8 cellular contexts compared by ENCODE assay signal in genomic region chr7:77275663-77276062, GRCh38.
DNase-seq lines count a peak whose midpoint lies in the region; ATAC-seq, FAIRE-seq and TF ChIP-seq lines count a peak whose summit lies in the region.
"Not testable (repeated sequence)": the region's sequence is repeated elsewhere in the genome, so short reads cannot be mapped to it uniquely, and the experiment has no call there.

No MANE protein-coding gene starts in this region.

- not testable (repeated sequence) for H3K4me1 Mint-ChIP-seq in astrocyte (ENCODE audit: low read depth, unreplicated experiment); effector memory CD8-positive, alpha-beta T cell (ENCODE audit: low read depth in 2 of 2)

- H3K9me3 Mint-ChIP-seq in astrocyte (ENCODE audit: unreplicated experiment); effector memory CD8-positive, alpha-beta T cell: not testable (repeated sequence)

- TF ChIP-seq CTCF in AG09309 (IDR thresholded peaks at IDR 0.05; ENCODE audit: control insufficient read depth, insufficient read depth, low read depth, low read length, missing control alignments); astrocyte (IDR thresholded peaks at IDR 0.05; ENCODE audit: insufficient read depth, low read depth, low read length); fibroblast of villous mesenchyme (IDR thresholded peaks at IDR 0.05; ENCODE audit: insufficient read depth, low read depth, low read length); liver (IDR thresholded peaks at IDR 0.05; ENCODE audit: low read depth, low read length, missing input control); tibial artery (IDR thresholded peaks at IDR 0.05): not testable (repeated sequence)

- H3K4me1 ChIP-seq in GM23248 (ENCODE audit: insufficient read depth); astrocyte (ENCODE audit: insufficient read depth, low read length); liver (ENCODE audit: control insufficient read depth in 4 of 4, insufficient read depth in 4 of 4, low read length in 3 of 4): not testable (repeated sequence)
- H3K4me1 ChIP-seq in tibial artery: peaks cover 0 to 23% (median 5%) of the 10 kb centered on the region in 4 donors

- WGBS in GM23248 (ENCODE audit: low coverage in 1 of 2, low lambda C conversion rate in 2 of 2, missing lambda C conversion rate in 2 of 2), 2 experiments: 84 to 93% methylated on average over 2 of the region's 2 CpGs
- WGBS in liver: 72% methylated on average over 2 of the region's 2 CpGs

- H3K36me3 ChIP-seq in GM23248 (ENCODE audit: low read depth); astrocyte (ENCODE audit: insufficient read depth, low read length); liver (ENCODE audit: control insufficient read depth in 4 of 4, insufficient read depth in 3 of 4, low read depth in 1 of 4, low read length in 3 of 4); tibial artery: not testable (repeated sequence)

- not testable (repeated sequence) for TF ChIP-seq RAD21 in liver (IDR thresholded peaks at IDR 0.05)

- not testable (repeated sequence) for H3K4me3 ChIP-seq in AG09309 (ENCODE audit: control insufficient read depth, low read depth, low read length); GM23248; astrocyte (ENCODE audit: insufficient read depth, low read depth, low read length); fibroblast of villous mesenchyme (ENCODE audit: low read depth, low read length); liver (ENCODE audit: low read depth in 1 of 3, low read length in 3 of 3); tibial artery

- DNase-seq in AG09309 (ENCODE audit: low read depth) (peak; percentile 25), GM23248 (peak; percentile 15), M059J (ENCODE audit: low read depth) (peak; percentile 84), astrocyte (ENCODE audit: low read depth) (peak; percentile 25), fibroblast of villous mesenchyme (ENCODE audit: low read depth) (peak; percentile 78)
- not testable (repeated sequence) for DNase-seq in effector memory CD8-positive, alpha-beta T cell; tibial artery

- not testable (repeated sequence) for H3K27me3 ChIP-seq in GM23248 (replicated peaks; ENCODE audit: insufficient read depth); astrocyte (ENCODE audit: insufficient read depth, low read length); liver (ENCODE audit: control insufficient read depth in 4 of 4, insufficient read depth in 4 of 4, low read length in 3 of 4); tibial artery

- H3K36me3 Mint-ChIP-seq in astrocyte (ENCODE audit: low read depth, unreplicated experiment); effector memory CD8-positive, alpha-beta T cell (ENCODE audit: insufficient read depth): not testable (repeated sequence)

- intact Hi-C loops in tibial artery (cut with DNase I; ENCODE audit: low total_unique reads): not testable (repeated sequence)

- H4K20me1 ChIP-seq in GM23248 (ENCODE audit: insufficient read depth); astrocyte (ENCODE audit: insufficient read depth, low read length): not testable (repeated sequence)

- H3K4me2 ChIP-seq in GM23248 (ENCODE audit: unreplicated experiment); astrocyte (ENCODE audit: low read length): not testable (repeated sequence)

- H3F3A ChIP-seq in GM23248 (ENCODE audit: insufficient read depth): not testable (repeated sequence)

- peak; percentile 21 for ATAC-seq in effector memory CD8-positive, alpha-beta T cell (replicated peaks)

- not testable (repeated sequence) for H3K9me3 ChIP-seq in GM23248 (ENCODE audit: low read depth); astrocyte (ENCODE audit: insufficient read depth, low read depth, low read length); liver (ENCODE audit: control insufficient read depth in 4 of 4, low read length in 3 of 4); tibial artery

- not testable (repeated sequence) for H3K27ac ChIP-seq in GM23248; astrocyte (ENCODE audit: low read depth, low read length); liver (ENCODE audit: low read depth in 1 of 2, low read length in 2 of 2)
- H3K27ac ChIP-seq in tibial artery: peak overlapping the region; percentile 22 to 42

- H3K27ac Mint-ChIP-seq in astrocyte (ENCODE audit: unreplicated experiment); effector memory CD8-positive, alpha-beta T cell: not testable (repeated sequence)

- in situ Hi-C loops in GM23248 (cut with MboI): not testable (repeated sequence)

- H3K4me3 Mint-ChIP-seq in astrocyte (ENCODE audit: unreplicated experiment): not testable (repeated sequence)
- peak overlapping the region in 1 of 2 donors; percentile 9 for H3K4me3 Mint-ChIP-seq in effector memory CD8-positive, alpha-beta T cell

- H3K9me2 ChIP-seq in GM23248 (ENCODE audit: insufficient read depth): not testable (repeated sequence)

- FAIRE-seq in astrocyte (lab: Jason Lieb, UNC): not testable (repeated sequence)

- not testable (repeated sequence) for H3K27me3 Mint-ChIP-seq in astrocyte (ENCODE audit: low read depth, unreplicated experiment); effector memory CD8-positive, alpha-beta T cell

- not testable (repeated sequence) for H2AFZ ChIP-seq in GM23248; astrocyte (ENCODE audit: low read depth, low read length)

- H3K9ac ChIP-seq in GM23248; astrocyte (ENCODE audit: low read length); liver (ENCODE audit: low read depth in 1 of 2, low read length in 2 of 2): not testable (repeated sequence)

- not testable (repeated sequence) for H3K79me2 ChIP-seq in GM23248 (ENCODE audit: insufficient read depth); astrocyte (ENCODE audit: insufficient read depth, low read length)

TF ChIP-seq in liver, 16 proteins besides CTCF, POLR2A, EP300 and RAD21:
- TF ChIP-seq JUND (IDR thresholded peaks at IDR 0.05): peak; percentile 86 to 92
- TF ChIP-seq NR2F2 (IDR thresholded peaks at IDR 0.05): peak; percentile 49
